ENCODE assay signal across 8 cellular contexts in the genomic region with DNA sequence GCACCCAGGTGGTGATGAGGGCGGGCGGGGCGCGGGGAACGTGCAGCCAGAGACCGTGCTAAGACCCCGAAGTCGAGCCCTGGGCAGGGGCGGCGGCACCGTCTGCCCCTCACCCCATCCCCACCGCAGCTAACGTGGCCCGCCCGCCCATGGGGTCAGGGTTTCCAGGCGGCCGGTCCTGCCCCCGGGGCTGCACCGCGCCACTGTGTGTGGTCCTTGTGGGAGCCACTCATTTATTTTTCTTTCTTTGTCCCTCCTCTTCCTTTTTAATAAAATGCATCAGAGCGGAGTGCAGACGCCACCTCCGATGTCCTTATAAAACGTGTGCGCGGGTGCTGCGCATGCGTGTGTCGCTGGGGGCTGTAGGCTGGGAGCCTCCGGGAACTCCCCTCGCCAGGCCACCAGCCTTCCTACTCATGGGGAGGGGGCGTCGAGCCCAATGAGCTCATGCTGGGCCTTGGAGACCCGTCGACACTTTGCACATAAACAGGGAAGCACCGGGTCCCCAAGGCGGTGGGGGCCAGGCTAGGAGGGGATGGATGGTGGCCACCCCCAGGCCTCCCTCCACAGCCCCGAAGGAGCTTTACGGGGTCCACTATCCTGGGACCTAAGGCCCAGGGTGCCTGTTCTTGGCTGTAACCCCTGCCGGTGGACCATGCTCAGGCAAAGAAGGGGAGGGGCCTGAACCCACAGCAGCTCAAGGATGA. TPM values are rescaled to one million over a fixed set of nuclear protein-coding genes. Genes with fewer than 3 reads are reported as not detected.
DNase-seq lines count a peak whose midpoint lies in the region; ATAC-seq, FAIRE-seq and TF ChIP-seq lines count a peak whose summit lies in the region.

No MANE protein-coding gene starts in this region.

- H3K4me3 ChIP-seq in H7 (ENCODE audit: insufficient read depth, low read depth, low read length) (peak overlapping the region; percentile 54), iPS DF 6.9 (ENCODE audit: low read length) (peak overlapping the region; percentile 33; the same call in 1 of the 2 replicates), gastrocnemius medialis (peak overlapping the region; percentile 26 to 58 (median 47))

- no peaks in the 10 kb centered on the region for H3K27me3 ChIP-seq in H7 (ENCODE audit: control insufficient read depth, insufficient read depth, low read length)
- no peaks in the 10 kb centered on the region for H3K27me3 ChIP-seq in iPS DF 6.9 (ENCODE audit: control insufficient read depth, insufficient read depth, low read length)
- peaks cover 0 to 8% (median 0%) of the 10 kb centered on the region in 3 donors for H3K27me3 ChIP-seq in gastrocnemius medialis

- TF ChIP-seq CTCF in gastrocnemius medialis (IDR thresholded peaks at IDR 0.05 in 4 of 5, conservative IDR thresholded peaks at IDR 0.05 in 1 of 5): no peak

- TF ChIP-seq POLR2A in gastrocnemius medialis (IDR thresholded peaks at IDR 0.05): no peak

- H3K9me3 ChIP-seq in iPS DF 6.9 (ENCODE audit: control insufficient read depth, insufficient read depth, low read length) (no peaks in the 10 kb centered on the region), gastrocnemius medialis (no peaks in the 10 kb centered on the region)

- H3K27ac ChIP-seq in iPS DF 6.9 (ENCODE audit: low read length) (no peak overlapping the region), gastrocnemius medialis (peak overlapping the region; percentile 62 to 79 (median 70))

- peak; percentile 96 for DNase-seq in H7
- DNase-seq in activated naive CD4-positive, alpha-beta T cell treated with anti-CD3 and anti-CD28 coated beads, Interleukin-2, amount 50 U/mL, for 16 hours: peak; percentile 27
- DNase-seq in iPS DF 6.9 (ENCODE audit: low read depth, low spot score): no peak
- DNase-seq in gastrocnemius medialis: peak in 1 of 2 donors; percentile 37
- no peak for DNase-seq in COR-L47 (lab: John Stamatoyannopoulos, UW)
- DNase-seq in GM19239 (ENCODE audit: insufficient read length, low spot score): no peak
- DNase-seq in COLO668 (lab: John Stamatoyannopoulos, UW; ENCODE audit: unreplicated experiment): no peak

- FAIRE-seq in GM19239 (lab: Jason Lieb, UNC): no peak

- peak; percentile 38 to 39 for ATAC-seq in gastrocnemius medialis
- no peak for ATAC-seq in HG03139 (IDR thresholded peaks at IDR 0.05; ENCODE audit: unreplicated experiment)

- in situ Hi-C loops in gastrocnemius medialis (cut with MboI; ENCODE audit: low sequenced_read_pairs in 4 of 4): no loop called here

- H3K4me1 ChIP-seq in iPS DF 6.9 (ENCODE audit: control insufficient read depth, insufficient read depth, low read length): peaks cover 8% of the 10 kb centered on the region
- peaks cover 0 to 8% of the 10 kb centered on the region in 2 donors for H3K4me1 ChIP-seq in gastrocnemius medialis

- no CpG with 5 or more reads among the region's 40 CpGs for WGBS in iPS DF 6.9 (ENCODE audit: insufficient coverage, insufficient read length)

- intact Hi-C loops in gastrocnemius medialis (cut with DNase I; ENCODE audit: low total_unique reads): no loop called here

- H3K36me3 ChIP-seq in H7 (replicated peaks; ENCODE audit: control insufficient read depth, insufficient read depth, low read length) (no peaks in the 10 kb centered on the region), iPS DF 6.9 (ENCODE audit: control insufficient read depth, insufficient read depth, low read length) (no peaks in the 10 kb centered on the region), gastrocnemius medialis (no peaks in the 10 kb centered on the region)

RNA-seq across cellular contexts. Expression of a gene that starts 59.9 kb away (rescaled TPM):
- 3.2 and 4.0 TPM in 2 replicates for total RNA-seq in H7 (2014; rRNA removed; shearing (Covaris generic))
- total RNA-seq in gastrocnemius medialis: 10 to 100 TPM in 3 of 4 donors, 1 to 10 TPM in 1; 6.8 to 29.4 (median 15.5) TPM

Comparison
In these comparisons a context has a peak if more than half of its experiments do, and no peak if none do; other contexts are left out.
1. DNase-seq: peak in H7 (single experiment) and activated naive CD4-positive, alpha-beta T cell treated with anti-CD3 and anti-CD28 coated beads, Interleukin-2, amount 50 U/mL, for 16 hours (single experiment); none in iPS DF 6.9 (single experiment), COR-L47 (single experiment), GM19239 (single experiment) and COLO668 (single experiment).
2. Peak in every context shown above with its lines, with median percentiles within 50 percentile points of each other: H3K4me3 ChIP-seq.